ENCODE assay signal across 8 cellular contexts in the genomic region with DNA sequence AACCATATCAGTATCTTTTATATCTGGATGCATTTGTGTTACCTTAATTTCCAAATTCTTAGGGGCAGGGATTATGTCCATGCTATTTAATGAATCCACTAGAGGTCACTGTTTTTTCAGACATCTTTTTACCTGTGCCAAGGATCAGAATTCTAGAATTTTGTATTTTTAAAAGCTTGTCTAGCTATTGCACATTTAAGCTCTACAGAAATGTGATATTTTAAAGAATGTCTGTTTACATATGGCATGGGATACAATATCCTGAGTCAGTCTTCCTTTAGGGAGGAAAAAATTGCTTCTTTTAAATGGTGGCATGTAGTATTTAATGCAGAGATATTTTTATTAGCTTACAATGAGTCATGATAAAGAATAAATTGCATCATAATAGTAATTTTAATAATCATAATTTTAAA. TPM values are rescaled to one million over a fixed set of nuclear protein-coding genes. Genes with fewer than 3 reads are reported as not detected.
DNase-seq lines count a peak whose midpoint lies in the region; ATAC-seq and TF ChIP-seq lines count a peak whose summit lies in the region.

No MANE protein-coding gene starts in this region.

- H3K4me1 ChIP-seq in heart left ventricle (no peaks in the 10 kb centered on the region), ascending aorta (no peaks in the 10 kb centered on the region)

- no peak for DNase-seq in heart left ventricle
- DNase-seq in Right ventricle myocardium inferior (ENCODE audit: missing footprints): no peak
- peak; percentile 21 for DNase-seq in NCI-H2081 treated with DMSO at 0.1 percent for 48 hours (lab: John Stamatoyannopoulos, UW)
- no peak for DNase-seq in ascending aorta (ENCODE audit: low spot score in 2 of 2)
- DNase-seq in kidney tubule cell (ENCODE audit: low spot score): peak; percentile 35
- DNase-seq in HuH-7.5 (ENCODE audit: low spot score): no peak
- no peak for DNase-seq in NCI-H524 treated with DMSO at 0.1 percent for 48 hours (lab: John Stamatoyannopoulos, UW)

- ATAC-seq in heart left ventricle (peak in 1 of 4 donors; percentile 49), Right ventricle myocardium inferior (no peak), GM18858 (IDR thresholded peaks at IDR 0.05; ENCODE audit: unreplicated experiment) (no peak)

- no peaks in the 10 kb centered on the region for H3K27me3 ChIP-seq in heart left ventricle
- no peaks in the 10 kb centered on the region for H3K27me3 ChIP-seq in ascending aorta

- no peaks in the 10 kb centered on the region for H3K9me3 ChIP-seq in heart left ventricle
- H3K9me3 ChIP-seq in ascending aorta: no peaks in the 10 kb centered on the region

- H3K27ac ChIP-seq in heart left ventricle: no peak overlapping the region
- no peak overlapping the region for H3K27ac ChIP-seq in ascending aorta

- no peak for TF ChIP-seq POLR2A in heart left ventricle (IDR thresholded peaks at IDR 0.05)

- intact Hi-C loops in heart left ventricle (cut with DNase I): loop anchor here in 9 of 10 donors (5.0 to 10.0 kb wide), 5 partner anchors 295 to 522 kb away; a partner anchor contains a TSS
- intact Hi-C loops in Right ventricle myocardium inferior (cut with DNase I): no loop called here
- intact Hi-C loops in ascending aorta (cut with DNase I): no loop called here

- H3K36me3 ChIP-seq in heart left ventricle (peaks cover 0 to 71% (median 47%) of the 10 kb centered on the region in 9 donors), ascending aorta (peaks cover 5 to 32% of the 10 kb centered on the region in 2 donors)

- TF ChIP-seq CTCF in heart left ventricle (IDR thresholded peaks at IDR 0.05) (peak; percentile 37 to 73 (median 54)), ascending aorta (IDR thresholded peaks at IDR 0.05) (peak in 2 of 3 experiments; percentile 25 to 45)

- H3K4me3 ChIP-seq in heart left ventricle (no peak overlapping the region), ascending aorta (no peak overlapping the region)

RNA-seq across cellular contexts. Expression of a gene that starts 11.3 kb away (rescaled TPM):
- total RNA-seq in heart left ventricle (10 to 100 TPM in 7 of 9 donors, 1 to 10 TPM in 2; 6.7 to 27.7 (median 23.3) TPM), Right ventricle myocardium inferior (22.5 TPM), ascending aorta (1.5 TPM)
- 10 to 100 TPM in 1 of 2 donors, 1 to 10 TPM in 1; 7.3 to 12.0 TPM for polyA plus RNA-seq in heart left ventricle

RNA-seq across cellular contexts. Expression of a gene that starts 11.4 kb away (rescaled TPM):
- total RNA-seq in heart left ventricle (1 to 10 TPM; 3.0 to 7.2 (median 5.6) TPM), Right ventricle myocardium inferior (5.4 TPM), ascending aorta (9.8 TPM)
- 10 to 100 TPM in 1 of 2 donors, 1 to 10 TPM in 1; 5.8 to 11.0 TPM for polyA plus RNA-seq in heart left ventricle

Comparison
In these comparisons a context has a peak if more than half of its experiments do, and no peak if none do; other contexts are left out.
1. intact Hi-C loops: an anchor here in heart left ventricle (5.0 to 10.0 kb wide); none called in Right ventricle myocardium inferior and ascending aorta.
2. DNase-seq: peak in NCI-H2081 treated with DMSO at 0.1 percent for 48 hours (single experiment) and kidney tubule cell (single experiment); none in heart left ventricle (0 of 5), Right ventricle myocardium inferior (single experiment), ascending aorta (0 of 2), HuH-7.5 (single experiment) and NCI-H524 treated with DMSO at 0.1 percent for 48 hours (single experiment).